Comparison of ENCODE assay signal across 21 cellular contexts in the genomic region with DNA sequence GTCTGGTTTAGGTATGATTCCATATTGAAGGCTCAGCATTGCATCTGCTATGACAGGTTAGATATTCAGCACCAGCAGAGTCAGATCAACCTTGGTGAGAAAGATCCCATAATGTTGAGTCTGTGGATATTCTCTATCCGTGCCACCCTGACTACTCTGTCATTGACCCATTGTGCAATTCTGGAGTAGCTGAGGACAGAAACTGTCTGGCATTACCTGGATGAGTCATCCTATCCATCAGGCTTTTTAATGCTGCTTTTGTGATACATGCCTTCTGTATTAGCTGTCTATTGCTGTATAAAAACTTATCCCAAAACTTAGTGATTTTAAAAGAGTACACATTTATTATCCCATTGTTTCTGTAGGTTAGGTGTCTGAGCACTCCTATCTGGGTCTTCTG.
DNase-seq lines count a peak whose midpoint lies in the region; ATAC-seq, FAIRE-seq and TF ChIP-seq lines count a peak whose summit lies in the region.
"Had no signal": no experiment of that assay in that cellular context is flagged by ENCODE, and none has a peak within 500 bp of the region (broad histone marks: within the 10 kb centered on the region; RNA-seq: fewer than 3 reads in every experiment).

No MANE protein-coding gene starts in this region.

- CTCF ChIA-PET in HepG2 (lab: Yijun Ruan, JAX; ENCODE audit: low intra/inter-chr PET ratio, low total read pairs): no interaction called here
- CTCF ChIA-PET in activated CD4-positive, alpha-beta memory T cell treated with anti-CD3 and anti-CD28 coated beads for 36 hours (lab: Charles Lee): no interaction called here

- TF ChIP-seq CTCF in liver (IDR thresholded peaks at IDR 0.05; ENCODE audit: low read depth, low read length, missing input control): no peak
- no peak for TF ChIP-seq CTCF in HepG2 (CRISPR knock-in tag; IDR thresholded peaks at IDR 0.05)
- no peak for TF ChIP-seq CTCF in WERI-Rb-1 (IDR thresholded peaks at IDR 0.05; ENCODE audit: low read depth, low read length)
- no peak for TF ChIP-seq CTCF in omental fat pad (IDR thresholded peaks at IDR 0.05)

- ATAC-seq in HepG2 (no peak), left lobe of liver (peak; percentile 78), omental fat pad (ENCODE audit: low FRiP score) (no peak)
- ATAC-seq: GM12878, K562, Panc1 had no signal

- POLR2A ChIA-PET in HepG2 (lab: Yijun Ruan, JAX): no interaction called here
- POLR2A ChIA-PET in activated CD4-positive, alpha-beta memory T cell treated with anti-CD3 and anti-CD28 coated beads for 36 hours (lab: Charles Lee): no interaction called here

- TF ChIP-seq EP300 in HepG2 (IDR thresholded peaks at IDR 0.05; ENCODE audit: low read depth in 2 of 2, low read length in 2 of 2) (no peak), HepG2 (CRISPR knock-in tag; IDR thresholded peaks at IDR 0.05; ENCODE audit: borderline replicate concordance) (no peak)

- no peaks in the 10 kb centered on the region for H3K36me3 Mint-ChIP-seq in activated CD4-positive, alpha-beta memory T cell treated with anti-CD3 and anti-CD28 coated beads for 36 hours
- H3K36me3 Mint-ChIP-seq: CD8-positive, alpha-beta memory T cell had no signal

- in situ Hi-C loops in HepG2 (cut with HindIII; ENCODE audit: extremely low pct_ligation_motif_present, low pct_unique_long_range_greater_than_20kb): no loop called here

- H3K4me3 ChIP-seq in liver (ENCODE audit: low read depth in 1 of 3, low read length in 3 of 3) (no peak overlapping the region), HepG2 (replicated peaks in 1 of 3; ENCODE audit: insufficient read depth in 1 of 3, low read depth in 2 of 3, low read length in 3 of 3) (no peak overlapping the region), WERI-Rb-1 (ENCODE audit: low read depth, low read length) (no peak overlapping the region)
- H3K4me3 ChIP-seq: GM12878, K562, SJCRH30 had no signal

- DNase-seq in HepG2 (ENCODE audit: low spot score) (no peak), SW480 (ENCODE audit: low spot score) (peak; percentile 8), left lobe of liver (ENCODE audit: low spot score) (no peak), superior temporal gyrus (ENCODE audit: extremely low spot score) (no peak), WERI-Rb-1 (no peak), omental fat pad (ENCODE audit: low spot score) (no peak)
- no peak for DNase-seq in activated CD4-positive, alpha-beta memory T cell treated with anti-CD3 and anti-CD28 coated beads for 36 hours
- DNase-seq: 8988T; CD8-positive, alpha-beta memory T cell; DMS79 treated with DMSO at 0.1 percent for 48 hours; NCI-H1092; NCI-H1436 treated with DMSO at 0.1 percent for 48 hours; NCI-H1930; NCI-H748 treated with DMSO at 0.1 percent for 48 hours; SJCRH30 had no signal

- H3K27ac ChIP-seq in liver (ENCODE audit: low read depth in 1 of 2, low read length in 2 of 2) (no peak overlapping the region), HepG2 (ENCODE audit: extremely low read length, insufficient read depth, low read length) (no peak overlapping the region), WERI-Rb-1 (no peak overlapping the region)
- H3K27ac ChIP-seq: C4-2B, SJCRH30 had no signal

- H3K4me3 Mint-ChIP-seq in activated CD4-positive, alpha-beta memory T cell treated with anti-CD3 and anti-CD28 coated beads for 36 hours: no peak overlapping the region
- H3K4me3 Mint-ChIP-seq: CD8-positive, alpha-beta memory T cell had no signal

- H3K9me3 ChIP-seq in liver (ENCODE audit: control insufficient read depth in 4 of 4, low read length in 3 of 4): no peaks in the 10 kb centered on the region
- peaks cover 45% of the 10 kb centered on the region for H3K9me3 ChIP-seq in HepG2 (ENCODE audit: low read length)
- no peaks in the 10 kb centered on the region for H3K9me3 ChIP-seq in WERI-Rb-1 (ENCODE audit: severe bottlenecking)
- H3K9me3 ChIP-seq: SJCRH30 had no signal

- 55% methylated on average over 1 of the region's 1 CpG for WGBS in liver
- WGBS in HepG2 (ENCODE audit: low lambda C conversion rate): 0% methylated on average over 1 of the region's 1 CpG

- H3K36me3 ChIP-seq in liver (ENCODE audit: control insufficient read depth in 4 of 4, insufficient read depth in 3 of 4, low read depth in 1 of 4, low read length in 3 of 4) (no peaks in the 10 kb centered on the region), HepG2 (replicated peaks in 1 of 2; ENCODE audit: control insufficient read depth in 1 of 2, insufficient read depth in 2 of 2, low read length in 2 of 2) (no peaks in the 10 kb centered on the region), WERI-Rb-1 (no peaks in the 10 kb centered on the region)
- H3K36me3 ChIP-seq: SJCRH30 had no signal

- no peaks in the 10 kb centered on the region for H3K27me3 Mint-ChIP-seq in activated CD4-positive, alpha-beta memory T cell treated with anti-CD3 and anti-CD28 coated beads for 36 hours

- intact Hi-C loops in HepG2 (cut with micrococcal nuclease; ENCODE audit: unreplicated experiment): no loop called here
- intact Hi-C loops in activated CD4-positive, alpha-beta memory T cell treated with anti-CD3 and anti-CD28 coated beads for 36 hours (cut with micrococcal nuclease): no loop called here

- no peak overlapping the region for H3K4me2 ChIP-seq in HepG2 (ENCODE audit: low read depth, low read length)

- H3K27me3 ChIP-seq in liver (ENCODE audit: control insufficient read depth in 4 of 4, insufficient read depth in 4 of 4, low read length in 3 of 4): no peaks in the 10 kb centered on the region
- no peaks in the 10 kb centered on the region for H3K27me3 ChIP-seq in HepG2 (ENCODE audit: control insufficient read depth in 1 of 2, insufficient read depth in 2 of 2, low read length in 2 of 2)
- H3K27me3 ChIP-seq in WERI-Rb-1 (ENCODE audit: insufficient read depth, low read depth, severe bottlenecking): no peaks in the 10 kb centered on the region
- H3K27me3 ChIP-seq: SJCRH30 had no signal

- no peaks in the 10 kb centered on the region for H4K20me1 ChIP-seq in HepG2 (ENCODE audit: insufficient read depth, low read length)

- no TSS peak for BruUV-seq in HepG2 (replicated peaks; lab: Mats Ljungman, UMichigan)

- H3K79me2 ChIP-seq in HepG2 (ENCODE audit: insufficient read depth, low read length): no peaks in the 10 kb centered on the region

- no peak overlapping the region for H3K9ac ChIP-seq in liver (ENCODE audit: low read depth in 1 of 2, low read length in 2 of 2)
- H3K9ac ChIP-seq in HepG2 (ENCODE audit: insufficient read depth, low read depth, low read length): no peak overlapping the region

- no peak overlapping the region for H3K27ac Mint-ChIP-seq in activated CD4-positive, alpha-beta memory T cell treated with anti-CD3 and anti-CD28 coated beads for 36 hours
- H3K27ac Mint-ChIP-seq: CD8-positive, alpha-beta memory T cell had no signal

- no peak for TF ChIP-seq POLR2A in HepG2 (IDR thresholded peaks at IDR 0.05; ENCODE audit: insufficient read depth in 1 of 2, low read depth in 2 of 2, low read length in 2 of 2)

- peak in 1 of 2 donors; percentile 12 for TF ChIP-seq RAD21 in liver (IDR thresholded peaks at IDR 0.05)
- no peak for TF ChIP-seq RAD21 in HepG2 (CRISPR knock-in tag; IDR thresholded peaks at IDR 0.05)

- H3K9me3 Mint-ChIP-seq in activated CD4-positive, alpha-beta memory T cell treated with anti-CD3 and anti-CD28 coated beads for 36 hours: peaks cover 2% of the 10 kb centered on the region

- H2AFZ ChIP-seq in HepG2 (ENCODE audit: low read length): no peak overlapping the region

- H3K4me1 ChIP-seq in liver (ENCODE audit: control insufficient read depth in 4 of 4, insufficient read depth in 4 of 4, low read length in 3 of 4) (no peaks in the 10 kb centered on the region), HepG2 (ENCODE audit: insufficient read depth, low read length) (no peaks in the 10 kb centered on the region)
- H3K4me1 ChIP-seq: SJCRH30 had no signal

- H3K4me1 Mint-ChIP-seq in activated CD4-positive, alpha-beta memory T cell treated with anti-CD3 and anti-CD28 coated beads for 36 hours (ENCODE audit: low read depth): no peaks in the 10 kb centered on the region
- H3K4me1 Mint-ChIP-seq: CD8-positive, alpha-beta memory T cell had no signal

- no peak for FAIRE-seq in HepG2 (lab: Jason Lieb, UNC)
- FAIRE-seq: GM12878, H54, K562 had no signal

TF ChIP-seq in liver, 16 proteins besides CTCF, POLR2A, EP300 and RAD21:
- TF ChIP-seq HNF4G (IDR thresholded peaks at IDR 0.05): no peak
- TF ChIP-seq JUND (IDR thresholded peaks at IDR 0.05): peak; percentile 77 to 94
- peak in 1 of 2 donors; percentile 7 for TF ChIP-seq HNF4A (conservative IDR thresholded peaks at IDR 0.05)
- TF ChIP-seq RXRA (IDR thresholded peaks at IDR 0.05): peak; percentile 22 to 76

TF ChIP-seq in HepG2, 621 proteins besides CTCF, POLR2A, EP300 and RAD21 (continues in another document):
- TF ChIP-seq GPN1 (CRISPR knock-in tag; IDR thresholded peaks at IDR 0.05; ENCODE audit: borderline replicate concordance): no peak
- TF ChIP-seq, protein P1, sequence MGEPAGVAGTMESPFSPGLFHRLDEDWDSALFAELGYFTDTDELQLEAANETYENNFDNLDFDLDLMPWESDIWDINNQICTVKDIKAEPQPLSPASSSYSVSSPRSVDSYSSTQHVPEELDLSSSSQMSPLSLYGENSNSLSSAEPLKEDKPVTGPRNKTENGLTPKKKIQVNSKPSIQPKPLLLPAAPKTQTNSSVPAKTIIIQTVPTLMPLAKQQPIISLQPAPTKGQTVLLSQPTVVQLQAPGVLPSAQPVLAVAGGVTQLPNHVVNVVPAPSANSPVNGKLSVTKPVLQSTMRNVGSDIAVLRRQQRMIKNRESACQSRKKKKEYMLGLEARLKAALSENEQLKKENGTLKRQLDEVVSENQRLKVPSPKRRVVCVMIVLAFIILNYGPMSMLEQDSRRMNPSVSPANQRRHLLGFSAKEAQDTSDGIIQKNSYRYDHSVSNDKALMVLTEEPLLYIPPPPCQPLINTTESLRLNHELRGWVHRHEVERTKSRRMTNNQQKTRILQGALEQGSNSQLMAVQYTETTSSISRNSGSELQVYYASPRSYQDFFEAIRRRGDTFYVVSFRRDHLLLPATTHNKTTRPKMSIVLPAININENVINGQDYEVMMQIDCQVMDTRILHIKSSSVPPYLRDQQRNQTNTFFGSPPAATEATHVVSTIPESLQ (CRISPR knock-in tag; conservative IDR thresholded peaks at IDR 0.05): no peak
- TF ChIP-seq, protein P2, sequence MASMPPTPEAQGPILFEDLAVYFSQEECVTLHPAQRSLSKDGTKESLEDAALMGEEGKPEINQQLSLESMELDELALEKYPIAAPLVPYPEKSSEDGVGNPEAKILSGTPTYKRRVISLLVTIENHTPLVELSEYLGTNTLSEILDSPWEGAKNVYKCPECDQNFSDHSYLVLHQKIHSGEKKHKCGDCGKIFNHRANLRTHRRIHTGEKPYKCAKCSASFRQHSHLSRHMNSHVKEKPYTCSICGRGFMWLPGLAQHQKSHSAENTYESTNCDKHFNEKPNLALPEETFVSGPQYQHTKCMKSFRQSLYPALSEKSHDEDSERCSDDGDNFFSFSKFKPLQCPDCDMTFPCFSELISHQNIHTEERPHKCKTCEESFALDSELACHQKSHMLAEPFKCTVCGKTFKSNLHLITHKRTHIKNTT (CRISPR knock-in tag; IDR thresholded peaks at IDR 0.05): no peak
- no peak for TF ChIP-seq RFXANK (CRISPR knock-in tag; IDR thresholded peaks at IDR 0.05)
- no peak for TF ChIP-seq ZFY (CRISPR knock-in tag; IDR thresholded peaks at IDR 0.05)
- TF ChIP-seq RFX3 (CRISPR knock-in tag; IDR thresholded peaks at IDR 0.05): no peak
- TF ChIP-seq ZNF562 (CRISPR knock-in tag; IDR thresholded peaks at IDR 0.05; ENCODE audit: borderline replicate concordance): no peak
- no peak for TF ChIP-seq FOXK1 (CRISPR knock-in tag; IDR thresholded peaks at IDR 0.05; ENCODE audit: borderline replicate concordance, low read depth)
